In genomic region chr4:113869743-113870375, GRCh38 we compare ENCODE assay signal across 8 cellular contexts.
DNase-seq lines count a peak whose midpoint lies in the region; ATAC-seq and TF ChIP-seq lines count a peak whose summit lies in the region.

No MANE protein-coding gene starts in this region.

- H3K4me1 ChIP-seq in SK-N-SH (ENCODE audit: control insufficient read depth in 1 of 2, insufficient read depth in 2 of 2, low read depth in 1 of 2, low read length in 1 of 2), result peaks cover 0 to 16% of the 10 kb centered on the region in 2 experiments; a peak in 1 of 4 replicates

- H3K27me3 ChIP-seq in SK-N-SH (ENCODE audit: insufficient read depth), result no peaks in the 10 kb centered on the region

- H3K79me2 ChIP-seq in SK-N-SH (ENCODE audit: insufficient read depth), result no peaks in the 10 kb centered on the region

- peaks cover 16% of the 10 kb centered on the region for H3K9me3 Mint-ChIP-seq in activated CD8-positive, alpha-beta T cell treated with anti-CD3 and anti-CD28 coated beads for 36 hours

- H3K9me3 ChIP-seq in SK-N-SH, result no peaks in the 10 kb centered on the region

- H3K27ac ChIP-seq in SK-N-SH (ENCODE audit: low read depth in 2 of 2, low read length in 1 of 2), result no peak overlapping the region

- POLR2A ChIA-PET in activated CD8-positive, alpha-beta T cell treated with anti-CD3 and anti-CD28 coated beads for 36 hours (lab: Charles Lee), result no interaction called here
- POLR2A ChIA-PET in SK-N-SH (lab: Yijun Ruan, JAX), result no interaction called here

- no peak overlapping the region for H2AFZ ChIP-seq in SK-N-SH (ENCODE audit: low read depth)

- no peaks in the 10 kb centered on the region for H3K36me3 ChIP-seq in SK-N-SH (replicated peaks in 1 of 2; ENCODE audit: control insufficient read depth in 1 of 2, insufficient read depth in 2 of 2, low read length in 1 of 2)

- CTCF ChIA-PET in activated CD8-positive, alpha-beta T cell treated with anti-CD3 and anti-CD28 coated beads for 36 hours (lab: Charles Lee), result no interaction called here
- CTCF ChIA-PET in SK-N-SH (lab: Yijun Ruan, JAX), result interaction anchor here (0.7 kb wide), 1 partner anchor 226 kb away, joined by 3 read pairs; no protein-coding TSS in a partner anchor

- H3F3A ChIP-seq in SK-N-SH (replicated peaks; ENCODE audit: insufficient read depth), result peaks cover 12% of the 10 kb centered on the region

- H3K4me1 Mint-ChIP-seq in activated CD8-positive, alpha-beta T cell treated with anti-CD3 and anti-CD28 coated beads for 36 hours (ENCODE audit: low read depth), result peaks cover 29% of the 10 kb centered on the region

- no peak overlapping the region for H3K4me2 ChIP-seq in SK-N-SH

- H3K9ac ChIP-seq in SK-N-SH, result no peak overlapping the region

- no peak overlapping the region for H3K4me3 ChIP-seq in SK-N-SH (ENCODE audit: low read depth in 2 of 2, low read length in 1 of 2)

- 81% methylated on average over 4 of the region's 4 CpGs for WGBS in SK-N-SH (ENCODE audit: low lambda C conversion rate)

- DNase-seq in activated CD8-positive, alpha-beta T cell treated with anti-CD3 and anti-CD28 coated beads for 36 hours, result peak; percentile 85
- DNase-seq in myocyte (ENCODE audit: low read depth) (peak; percentile 75), GF-D8 (lab: John Stamatoyannopoulos, UW) (no peak), HuH-7.5 (ENCODE audit: low spot score) (no peak), NCI-H2029 (lab: John Stamatoyannopoulos, UW) (no peak), SK-N-SH (no peak)

- no peak for TF ChIP-seq RAD21 in SK-N-SH (IDR thresholded peaks at IDR 0.05; ENCODE audit: low read length)

- H4K20me1 ChIP-seq in SK-N-SH (ENCODE audit: insufficient read depth), result no peaks in the 10 kb centered on the region

- H3K9me2 ChIP-seq in SK-N-SH, result no peaks in the 10 kb centered on the region

- peak overlapping the region; percentile 84 for H3K27ac Mint-ChIP-seq in activated CD8-positive, alpha-beta T cell treated with anti-CD3 and anti-CD28 coated beads for 36 hours

- no peak for TF ChIP-seq EP300 in SK-N-SH (IDR thresholded peaks at IDR 0.05; ENCODE audit: borderline replicate concordance in 1 of 2, low read depth in 1 of 2, low read length in 1 of 2)

- H3K27me3 Mint-ChIP-seq in activated CD8-positive, alpha-beta T cell treated with anti-CD3 and anti-CD28 coated beads for 36 hours, result no peaks in the 10 kb centered on the region

- peaks cover 14% of the 10 kb centered on the region for H3K36me3 Mint-ChIP-seq in activated CD8-positive, alpha-beta T cell treated with anti-CD3 and anti-CD28 coated beads for 36 hours (ENCODE audit: low read depth)

- ATAC-seq in GM19324 (IDR thresholded peaks at IDR 0.05; ENCODE audit: low FRiP score, unreplicated experiment) (peak; percentile 66), HG03064 (IDR thresholded peaks at IDR 0.05; ENCODE audit: low read depth, unreplicated experiment) (peak; percentile 80)
- ATAC-seq in activated CD8-positive, alpha-beta T cell treated with anti-CD3 and anti-CD28 coated beads for 36 hours, result peak; percentile 94

- intact Hi-C loops in activated CD8-positive, alpha-beta T cell treated with anti-CD3 and anti-CD28 coated beads for 36 hours (cut with micrococcal nuclease), result no loop called here

- H3K4me3 Mint-ChIP-seq in activated CD8-positive, alpha-beta T cell treated with anti-CD3 and anti-CD28 coated beads for 36 hours, result no peak overlapping the region

- no peak for TF ChIP-seq CTCF in activated CD8-positive, alpha-beta T cell treated with anti-CD3 and anti-CD28 coated beads for 36 hours (IDR thresholded peaks at IDR 0.05)
- TF ChIP-seq CTCF in SK-N-SH (IDR thresholded peaks at IDR 0.05), result no peak

TF ChIP-seq in SK-N-SH, 30 proteins besides CTCF, POLR2A, EP300 and RAD21:
- TF ChIP-seq NFIC (IDR thresholded peaks at IDR 0.05; ENCODE audit: borderline replicate concordance) (no peak), CHD2 (IDR thresholded peaks at IDR 0.05; ENCODE audit: low read length, partially characterized antibody) (no peak), RXRA (IDR thresholded peaks at IDR 0.05; ENCODE audit: borderline replicate concordance, low read depth) (no peak), YY1 (IDR thresholded peaks at IDR 0.05; ENCODE audit: low read depth) (no peak), FOXJ3 (CRISPR knock-in tag; IDR thresholded peaks at IDR 0.05) (no peak), JUND (IDR thresholded peaks at IDR 0.05) (no peak), USF2 (IDR thresholded peaks at IDR 0.05; ENCODE audit: borderline replicate concordance, low read depth, low read length) (no peak), GATA2 (CRISPR knock-in tag; IDR thresholded peaks at IDR 0.05) (no peak), ELF1 (IDR thresholded peaks at IDR 0.05) (no peak), RFX5 (IDR thresholded peaks at IDR 0.05; ENCODE audit: low read length) (no peak), TEAD4 (IDR thresholded peaks at IDR 0.05; ENCODE audit: borderline replicate concordance, insufficient read depth) (no peak)
- TF ChIP-seq, protein P1, sequence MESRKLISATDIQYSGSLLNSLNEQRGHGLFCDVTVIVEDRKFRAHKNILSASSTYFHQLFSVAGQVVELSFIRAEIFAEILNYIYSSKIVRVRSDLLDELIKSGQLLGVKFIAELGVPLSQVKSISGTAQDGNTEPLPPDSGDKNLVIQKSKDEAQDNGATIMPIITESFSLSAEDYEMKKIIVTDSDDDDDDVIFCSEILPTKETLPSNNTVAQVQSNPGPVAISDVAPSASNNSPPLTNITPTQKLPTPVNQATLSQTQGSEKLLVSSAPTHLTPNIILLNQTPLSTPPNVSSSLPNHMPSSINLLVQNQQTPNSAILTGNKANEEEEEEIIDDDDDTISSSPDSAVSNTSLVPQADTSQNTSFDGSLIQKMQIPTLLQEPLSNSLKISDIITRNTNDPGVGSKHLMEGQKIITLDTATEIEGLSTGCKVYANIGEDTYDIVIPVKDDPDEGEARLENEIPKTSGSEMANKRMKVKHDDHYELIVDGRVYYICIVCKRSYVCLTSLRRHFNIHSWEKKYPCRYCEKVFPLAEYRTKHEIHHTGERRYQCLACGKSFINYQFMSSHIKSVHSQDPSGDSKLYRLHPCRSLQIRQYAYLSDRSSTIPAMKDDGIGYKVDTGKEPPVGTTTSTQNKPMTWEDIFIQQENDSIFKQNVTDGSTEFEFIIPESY (IDR thresholded peaks at IDR 0.05; ENCODE audit: borderline replicate concordance, low read depth), result no peak
- TF ChIP-seq, protein P2, sequence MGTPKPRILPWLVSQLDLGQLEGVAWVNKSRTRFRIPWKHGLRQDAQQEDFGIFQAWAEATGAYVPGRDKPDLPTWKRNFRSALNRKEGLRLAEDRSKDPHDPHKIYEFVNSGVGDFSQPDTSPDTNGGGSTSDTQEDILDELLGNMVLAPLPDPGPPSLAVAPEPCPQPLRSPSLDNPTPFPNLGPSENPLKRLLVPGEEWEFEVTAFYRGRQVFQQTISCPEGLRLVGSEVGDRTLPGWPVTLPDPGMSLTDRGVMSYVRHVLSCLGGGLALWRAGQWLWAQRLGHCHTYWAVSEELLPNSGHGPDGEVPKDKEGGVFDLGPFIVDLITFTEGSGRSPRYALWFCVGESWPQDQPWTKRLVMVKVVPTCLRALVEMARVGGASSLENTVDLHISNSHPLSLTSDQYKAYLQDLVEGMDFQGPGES (IDR thresholded peaks at IDR 0.05; ENCODE audit: low read depth, low read length), result no peak
- TF ChIP-seq, protein P3, sequence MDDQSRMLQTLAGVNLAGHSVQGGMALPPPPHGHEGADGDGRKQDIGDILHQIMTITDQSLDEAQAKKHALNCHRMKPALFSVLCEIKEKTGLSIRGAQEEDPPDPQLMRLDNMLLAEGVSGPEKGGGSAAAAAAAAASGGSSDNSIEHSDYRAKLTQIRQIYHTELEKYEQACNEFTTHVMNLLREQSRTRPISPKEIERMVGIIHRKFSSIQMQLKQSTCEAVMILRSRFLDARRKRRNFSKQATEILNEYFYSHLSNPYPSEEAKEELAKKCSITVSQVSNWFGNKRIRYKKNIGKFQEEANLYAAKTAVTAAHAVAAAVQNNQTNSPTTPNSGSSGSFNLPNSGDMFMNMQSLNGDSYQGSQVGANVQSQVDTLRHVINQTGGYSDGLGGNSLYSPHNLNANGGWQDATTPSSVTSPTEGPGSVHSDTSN (IDR thresholded peaks at IDR 0.05), result no peak
- TF ChIP-seq, protein P4, sequence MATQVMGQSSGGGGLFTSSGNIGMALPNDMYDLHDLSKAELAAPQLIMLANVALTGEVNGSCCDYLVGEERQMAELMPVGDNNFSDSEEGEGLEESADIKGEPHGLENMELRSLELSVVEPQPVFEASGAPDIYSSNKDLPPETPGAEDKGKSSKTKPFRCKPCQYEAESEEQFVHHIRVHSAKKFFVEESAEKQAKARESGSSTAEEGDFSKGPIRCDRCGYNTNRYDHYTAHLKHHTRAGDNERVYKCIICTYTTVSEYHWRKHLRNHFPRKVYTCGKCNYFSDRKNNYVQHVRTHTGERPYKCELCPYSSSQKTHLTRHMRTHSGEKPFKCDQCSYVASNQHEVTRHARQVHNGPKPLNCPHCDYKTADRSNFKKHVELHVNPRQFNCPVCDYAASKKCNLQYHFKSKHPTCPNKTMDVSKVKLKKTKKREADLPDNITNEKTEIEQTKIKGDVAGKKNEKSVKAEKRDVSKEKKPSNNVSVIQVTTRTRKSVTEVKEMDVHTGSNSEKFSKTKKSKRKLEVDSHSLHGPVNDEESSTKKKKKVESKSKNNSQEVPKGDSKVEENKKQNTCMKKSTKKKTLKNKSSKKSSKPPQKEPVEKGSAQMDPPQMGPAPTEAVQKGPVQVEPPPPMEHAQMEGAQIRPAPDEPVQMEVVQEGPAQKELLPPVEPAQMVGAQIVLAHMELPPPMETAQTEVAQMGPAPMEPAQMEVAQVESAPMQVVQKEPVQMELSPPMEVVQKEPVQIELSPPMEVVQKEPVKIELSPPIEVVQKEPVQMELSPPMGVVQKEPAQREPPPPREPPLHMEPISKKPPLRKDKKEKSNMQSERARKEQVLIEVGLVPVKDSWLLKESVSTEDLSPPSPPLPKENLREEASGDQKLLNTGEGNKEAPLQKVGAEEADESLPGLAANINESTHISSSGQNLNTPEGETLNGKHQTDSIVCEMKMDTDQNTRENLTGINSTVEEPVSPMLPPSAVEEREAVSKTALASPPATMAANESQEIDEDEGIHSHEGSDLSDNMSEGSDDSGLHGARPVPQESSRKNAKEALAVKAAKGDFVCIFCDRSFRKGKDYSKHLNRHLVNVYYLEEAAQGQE (IDR thresholded peaks at IDR 0.05; ENCODE audit: low read depth, low read length), result no peak

Comparison
In these comparisons a context has a peak if more than half of its experiments do, and no peak if none do; other contexts are left out.
1. DNase-seq: peak in activated CD8-positive, alpha-beta T cell treated with anti-CD3 and anti-CD28 coated beads for 36 hours (single experiment) and myocyte (single experiment); none in GF-D8 (single experiment), HuH-7.5 (single experiment), NCI-H2029 (single experiment) and SK-N-SH (single experiment).
2. Peak in every context shown above with its lines, with median percentiles within 50 percentile points of each other: ATAC-seq.